13 cellular contexts compared by ENCODE assay signal in genomic region chr9:111866976-111867375, GRCh38. TPM values are rescaled to one million over a fixed set of nuclear protein-coding genes. Genes with fewer than 3 reads are reported as not detected.
A peak's percentile ranks its signal among the peaks of the same experiment; 100 is the strongest.
DNase-seq lines count a peak whose midpoint lies in the region; ATAC-seq and TF ChIP-seq lines count a peak whose summit lies in the region.
"Had no signal": no experiment of that assay in that cellular context is flagged by ENCODE, and none has a peak within 500 bp of the region (broad histone marks: within the 10 kb centered on the region; RNA-seq: fewer than 3 reads in every experiment).

No MANE protein-coding gene starts in this region.

- no peaks in the 10 kb centered on the region for H3K9me3 ChIP-seq in WERI-Rb-1 (ENCODE audit: severe bottlenecking)
- H3K9me3 ChIP-seq: neutrophil, uterus had no signal

- peak; percentile 47 for ATAC-seq in activated B cell treated with CpG ODN at 0.5 μM for 24 hours (ENCODE audit: low read depth)

- no peak for TF ChIP-seq CTCF in HFFc6 (IDR thresholded peaks at IDR 0.05)
- TF ChIP-seq CTCF in activated B cell treated with CpG ODN at 0.5 μM for 24 hours (IDR thresholded peaks at IDR 0.05): no peak
- TF ChIP-seq CTCF in progenitor cell of endocrine pancreas (IDR thresholded peaks at IDR 0.05; ENCODE audit: unreplicated experiment): no peak
- no peak for TF ChIP-seq CTCF in WERI-Rb-1 (IDR thresholded peaks at IDR 0.05; ENCODE audit: low read depth, low read length)

- no peak overlapping the region for H3K4me3 ChIP-seq in WERI-Rb-1 (ENCODE audit: low read depth, low read length)
- H3K4me3 ChIP-seq: uterus had no signal

- no peaks in the 10 kb centered on the region for H3K27me3 ChIP-seq in WERI-Rb-1 (ENCODE audit: insufficient read depth, low read depth, severe bottlenecking)
- H3K27me3 ChIP-seq: neutrophil, uterus had no signal

- H3K4me1 Mint-ChIP-seq in HFFc6 (ENCODE audit: low read depth) (peaks cover 11% of the 10 kb centered on the region), activated B cell treated with CpG ODN at 0.5 μM for 24 hours (peaks cover 4% of the 10 kb centered on the region), progenitor cell of endocrine pancreas (ENCODE audit: low read depth) (peaks cover 14% of the 10 kb centered on the region)

- CTCF ChIA-PET in activated B cell treated with CpG ODN at 0.5 μM for 24 hours (lab: Charles Lee): no interaction called here

- POLR2A ChIA-PET in activated B cell treated with CpG ODN at 0.5 μM for 24 hours (lab: Charles Lee): no interaction called here

- H3K27ac Mint-ChIP-seq in HFFc6 (peak overlapping the region; percentile 43), activated B cell treated with CpG ODN at 0.5 μM for 24 hours (no peak overlapping the region), progenitor cell of endocrine pancreas (no peak overlapping the region)
- H3K27ac Mint-ChIP-seq: activated T-helper 1 cell treated with anti-CD3 and anti-CD28 coated beads, Interleukin-12 subunit alpha, Interleukin-12 subunit beta, Interleukin-2, Interleukin-4 antibody, amounts not matched to agents 30 ng/mL and 10 ng/mL and 1 ng/mL, durations not matched to agents 14 hours and 24 hours and 36 hours had no signal

- no peaks in the 10 kb centered on the region for H3K36me3 ChIP-seq in WERI-Rb-1
- H3K36me3 ChIP-seq: neutrophil, uterus had no signal

- H3K36me3 Mint-ChIP-seq in HFFc6 (ENCODE audit: low read depth) (peaks cover 21% of the 10 kb centered on the region), activated B cell treated with CpG ODN at 0.5 μM for 24 hours (ENCODE audit: low read depth) (no peaks in the 10 kb centered on the region), progenitor cell of endocrine pancreas (ENCODE audit: insufficient read depth) (peaks cover 2% of the 10 kb centered on the region)

- DNase-seq in AG20443 (ENCODE audit: low spot score) (peak; percentile 51), HFFc6 (peak; percentile 65), activated B cell treated with CpG ODN at 0.5 μM for 24 hours (no peak), foreskin melanocyte (peak; percentile 58), progenitor cell of endocrine pancreas (ENCODE audit: low spot score, unreplicated experiment) (no peak), DMS79 (lab: John Stamatoyannopoulos, UW) (no peak), WERI-Rb-1 (no peak)
- no peak for DNase-seq in stimulated activated CD4-positive, alpha-beta T cell treated with anti-CD3 and anti-CD28 coated beads, Interleukin-15, amount 100 ng/mL, for 24 hours
- DNase-seq: DND-41, NCI-H345, uterus had no signal

- intact Hi-C loops in activated B cell treated with CpG ODN at 0.5 μM for 24 hours (cut with micrococcal nuclease): no loop called here

- H3K27ac ChIP-seq in WERI-Rb-1: no peak overlapping the region
- H3K27ac ChIP-seq: neutrophil, uterus had no signal

- H3K9me3 Mint-ChIP-seq in HFFc6: no peaks in the 10 kb centered on the region; the same call in 1 of the 2 replicates
- H3K9me3 Mint-ChIP-seq in activated B cell treated with CpG ODN at 0.5 μM for 24 hours: peaks cover 5% of the 10 kb centered on the region
- peaks cover 14% of the 10 kb centered on the region for H3K9me3 Mint-ChIP-seq in progenitor cell of endocrine pancreas (ENCODE audit: low read depth)

- H3K4me3 Mint-ChIP-seq in HFFc6: peak overlapping the region; percentile 27; the same call in 1 of the 2 replicates
- H3K4me3 Mint-ChIP-seq in activated B cell treated with CpG ODN at 0.5 μM for 24 hours: no peak overlapping the region
- no peak overlapping the region for H3K4me3 Mint-ChIP-seq in progenitor cell of endocrine pancreas (ENCODE audit: low read depth)
- H3K4me3 Mint-ChIP-seq: activated T-helper 1 cell treated with anti-CD3 and anti-CD28 coated beads, Interleukin-12 subunit alpha, Interleukin-12 subunit beta, Interleukin-2, Interleukin-4 antibody, amounts not matched to agents 30 ng/mL and 10 ng/mL and 1 ng/mL, durations not matched to agents 14 hours and 24 hours and 36 hours had no signal

- H3K27me3 Mint-ChIP-seq in HFFc6 (ENCODE audit: insufficient read depth) (peaks cover 2% of the 10 kb centered on the region; the same call in 1 of the 2 replicates), activated B cell treated with CpG ODN at 0.5 μM for 24 hours (no peaks in the 10 kb centered on the region), progenitor cell of endocrine pancreas (no peaks in the 10 kb centered on the region)

RNA-seq across cellular contexts. Expression of gene UGCG, which starts 29.6 kb away (rescaled TPM):
- 10 to 100 TPM; 45.5 to 82.3 (median 70.4) TPM for total RNA-seq in HFFc6 (2021; fragmentation: NEBNext Ultra II Directional; extraction: Animal tissue kit (Norgen Biotek cat#: 25700))
- total RNA-seq in activated B cell treated with CpG ODN at 0.5 μM for 24 hours (103 and 111 TPM in 2 replicates), progenitor cell of endocrine pancreas (26.8 and 27.7 TPM in 2 replicates)

Comparison
In these comparisons a context has a peak if more than half of its experiments do, and no peak if none do; other contexts are left out.
1. DNase-seq: peak in AG20443 (single experiment), HFFc6 (single experiment) and foreskin melanocyte (single experiment); none in activated B cell treated with CpG ODN at 0.5 μM for 24 hours (single experiment), progenitor cell of endocrine pancreas (single experiment), DMS79 (single experiment), WERI-Rb-1 (single experiment) and stimulated activated CD4-positive, alpha-beta T cell treated with anti-CD3 and anti-CD28 coated beads, Interleukin-15, amount 100 ng/mL, for 24 hours (single experiment).